ENCODE assay signal across 15 cellular contexts in the genomic region with DNA sequence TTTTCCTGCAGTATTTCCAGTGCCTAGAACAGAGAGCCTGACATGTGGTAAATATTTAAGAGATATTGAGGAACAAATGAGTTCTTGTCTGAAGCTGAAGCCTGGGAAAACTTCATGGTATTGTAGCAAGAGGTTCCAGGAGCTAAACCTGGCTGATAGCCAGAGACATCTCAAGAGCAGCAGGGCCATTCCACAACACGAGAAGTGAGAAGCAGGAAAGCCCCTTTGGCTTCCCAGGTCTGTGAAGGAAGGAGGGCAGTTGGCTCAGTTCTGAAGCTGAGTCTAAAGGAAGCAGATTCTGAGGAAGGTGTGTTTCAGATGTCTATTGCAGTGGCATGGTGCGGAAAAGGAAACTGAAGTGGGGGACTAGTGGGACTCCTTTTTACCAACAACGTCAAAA.
"Had no signal": no experiment of that assay in that cellular context is flagged by ENCODE, and none has a peak within 500 bp of the region (broad histone marks: within the 10 kb centered on the region; RNA-seq: fewer than 3 reads in every experiment).

No MANE protein-coding gene starts in this region.

- H3K9me3 ChIP-seq: gastroesophageal sphincter had no signal

- H3K27ac ChIP-seq: gastroesophageal sphincter, VCaP had no signal

- H3K36me3 ChIP-seq: gastroesophageal sphincter had no signal

- FAIRE-seq: islet of Langerhans, urothelium cell line had no signal

- DNase-seq: activated CD4-positive, alpha-beta T cell treated with anti-CD3 and anti-CD28 coated beads for 1 hour; activated CD4-positive, alpha-beta T cell treated with anti-CD3 and anti-CD28 coated beads, Interleukin-2, amount 50 U/mL, for 4 hours; activated naive CD4-positive, alpha-beta T cell; activated naive CD8-positive, alpha-beta T cell treated with anti-CD3 and anti-CD28 coated beads, Interleukin-2, amount 10 ng/mL, durations not matched to agents 7 days and 5 days; activated T-cell treated with anti-CD3 and anti-CD28 coated beads for 4 hours; erythroblast; nephron progenitor cell; occipital lobe; stimulated activated CD4-positive, alpha-beta T cell treated with anti-CD3 and anti-CD28 coated beads, Interleukin-2, amount 100 ng/mL, for 48 hours; T1000 had no signal

- H3K4me1 ChIP-seq: gastroesophageal sphincter had no signal

- ATAC-seq: gastroesophageal sphincter; stimulated activated memory B cell treated with anti-CD40 and anti-IgM and Interleukin-4, amounts not matched to agents 10 μg/mL and 1 μg/mL and 100 μg/mL, for 72 hours had no signal

- H3K4me3 ChIP-seq: gastroesophageal sphincter had no signal
